Comparison of ENCODE assay signal across 8 cellular contexts in genomic region chr11:121590772-121591404, GRCh38.
DNase-seq lines count a peak whose midpoint lies in the region; ATAC-seq and TF ChIP-seq lines count a peak whose summit lies in the region.

No MANE protein-coding gene starts in this region.

- no peaks in the 10 kb centered on the region for H3K9me3 ChIP-seq in CD4-positive, alpha-beta memory T cell (ENCODE audit: control insufficient read depth in 1 of 2, low read length in 2 of 2)
- no peaks in the 10 kb centered on the region for H3K9me3 ChIP-seq in OCI-LY1 (ENCODE audit: low read length)

- CTCF ChIA-PET in CD4-positive, alpha-beta memory T cell (lab: Charles Lee; ENCODE audit: partially characterized antibody): interaction anchor here (0.9 to 3.7 kb wide), 27 partner anchors 9 to 343 kb away, joined by 3 to 25 read pairs (median 4); partner anchors contain the start of gene SC5D

- H3K27ac ChIP-seq in CD4-positive, alpha-beta memory T cell (ENCODE audit: low read depth, low read length): no peak overlapping the region
- peak overlapping the region; percentile 87 for H3K27ac ChIP-seq in OCI-LY1 (ENCODE audit: low read depth, low read length, poor library complexity, severe bottlenecking)

- peaks cover 94% of the 10 kb centered on the region for H3K36me3 ChIP-seq in CD4-positive, alpha-beta memory T cell (ENCODE audit: insufficient read depth, low read length)
- peaks cover 99% of the 10 kb centered on the region for H3K36me3 ChIP-seq in OCI-LY1 (ENCODE audit: insufficient read depth, low read length)

- no peak overlapping the region for H3K4me3 Mint-ChIP-seq in CD4-positive, alpha-beta memory T cell
- H3K4me3 Mint-ChIP-seq in effector memory CD8-positive, alpha-beta T cell: no peak overlapping the region

- ATAC-seq in GM19395 (IDR thresholded peaks at IDR 0.05; ENCODE audit: unreplicated experiment): peak; percentile 5
- ATAC-seq in effector memory CD8-positive, alpha-beta T cell (replicated peaks): peak; percentile 8
- ATAC-seq in GM18520 (IDR thresholded peaks at IDR 0.05; ENCODE audit: unreplicated experiment): no peak

- H3K4me2 ChIP-seq in OCI-LY1 (ENCODE audit: low read length): peak overlapping the region; percentile 41; the same call in 1 of the 2 replicates

- H3K36me3 Mint-ChIP-seq in CD4-positive, alpha-beta memory T cell: peaks cover 93 to 98% of the 10 kb centered on the region in 2 donors
- peaks cover 92% of the 10 kb centered on the region for H3K36me3 Mint-ChIP-seq in effector memory CD8-positive, alpha-beta T cell (ENCODE audit: insufficient read depth)

- no peak overlapping the region for H3K4me3 ChIP-seq in CD4-positive, alpha-beta memory T cell (ENCODE audit: low read length in 2 of 2)
- no peak overlapping the region for H3K4me3 ChIP-seq in OCI-LY1 (ENCODE audit: low read depth, low read length, poor library complexity, severe bottlenecking)

- POLR2A ChIA-PET in CD4-positive, alpha-beta memory T cell (lab: Charles Lee; ENCODE audit: partially characterized antibody): interaction anchor here (0.8 to 2.0 kb wide), 8 partner anchors 19 to 341 kb away, joined by 3 to 8 read pairs (median 4); partner anchors contain the start of gene SC5D

- H3K27me3 Mint-ChIP-seq in CD4-positive, alpha-beta memory T cell: no peaks in the 10 kb centered on the region
- no peaks in the 10 kb centered on the region for H3K27me3 Mint-ChIP-seq in effector memory CD8-positive, alpha-beta T cell

- H3K27me3 ChIP-seq in CD4-positive, alpha-beta memory T cell (ENCODE audit: insufficient read depth, low read length): no peaks in the 10 kb centered on the region
- H3K27me3 ChIP-seq in OCI-LY1 (ENCODE audit: insufficient read depth, low read length): no peaks in the 10 kb centered on the region

- H4K20me1 ChIP-seq in OCI-LY1 (ENCODE audit: insufficient read depth, low read length): no peaks in the 10 kb centered on the region

- H3K9me2 ChIP-seq in OCI-LY1 (ENCODE audit: low read depth, low read length): no peaks in the 10 kb centered on the region

- H3K9me3 Mint-ChIP-seq in CD4-positive, alpha-beta memory T cell: peaks cover 0 to 2% (median 0%) of the 10 kb centered on the region in 8 donors
- no peaks in the 10 kb centered on the region for H3K9me3 Mint-ChIP-seq in effector memory CD8-positive, alpha-beta T cell

- intact Hi-C loops in CD4-positive, alpha-beta memory T cell (cut with micrococcal nuclease): loop anchor here (1.0 to 5.0 kb wide), 4 partner anchors 138 to 342 kb away; no protein-coding TSS in a partner anchor

- H3K27ac Mint-ChIP-seq in CD4-positive, alpha-beta memory T cell: peak overlapping the region in 5 of 7 donors; percentile 47 to 82 (median 67)
- H3K27ac Mint-ChIP-seq in effector memory CD8-positive, alpha-beta T cell: peak overlapping the region; percentile 68 to 69

- no peak for DNase-seq in CD4-positive, alpha-beta memory T cell
- DNase-seq in effector memory CD8-positive, alpha-beta T cell: no peak
- no peak for DNase-seq in NCI-H1105 treated with DMSO at 0.1 percent for 48 hours (lab: John Stamatoyannopoulos, UW)
- DNase-seq in dedifferentiated amniotic fluid mesenchymal stem cell (ENCODE audit: extremely low spot score): no peak
- no peak for DNase-seq in ureter (ENCODE audit: low spot score)

- no peaks in the 10 kb centered on the region for H3K4me1 ChIP-seq in CD4-positive, alpha-beta memory T cell (ENCODE audit: insufficient read depth, low read length)
- peaks cover 35% of the 10 kb centered on the region for H3K4me1 ChIP-seq in OCI-LY1 (ENCODE audit: insufficient read depth, low read length, severe bottlenecking)

- no peak for TF ChIP-seq CTCF in OCI-LY1 (IDR thresholded peaks at IDR 0.05; ENCODE audit: low read length)

- no peak overlapping the region for H2AFZ ChIP-seq in OCI-LY1 (ENCODE audit: low read length)

- H3K9ac ChIP-seq in OCI-LY1 (ENCODE audit: low read length): peak overlapping the region; percentile 10; the same call in 1 of the 2 replicates

- no peaks in the 10 kb centered on the region for H3K79me2 ChIP-seq in OCI-LY1 (ENCODE audit: insufficient read depth, low read length)

- H3F3A ChIP-seq in OCI-LY1 (ENCODE audit: insufficient read depth, low read length): peaks cover 10% of the 10 kb centered on the region; the same call in 1 of the 2 replicates

- peaks cover 3 to 10% (median 6%) of the 10 kb centered on the region in 4 donors for H3K4me1 Mint-ChIP-seq in CD4-positive, alpha-beta memory T cell
- H3K4me1 Mint-ChIP-seq in effector memory CD8-positive, alpha-beta T cell (ENCODE audit: low read depth in 2 of 2): peaks cover 10 to 15% of the 10 kb centered on the region in 2 donors
